In genomic region chr16:54697677-54698076, GRCh38 we compare ENCODE assay signal across 27 cellular contexts.
"Had no signal": no experiment of that assay in that cellular context is flagged by ENCODE, and none has a peak within 500 bp of the region (broad histone marks: within the 10 kb centered on the region; RNA-seq: fewer than 3 reads in every experiment).

No MANE protein-coding gene starts in this region.

- H3K9me3 ChIP-seq: thyroid gland, transverse colon, upper lobe of right lung, uterus, vagina had no signal

- H3K36me3 Mint-ChIP-seq: stimulated activated effector memory CD8-positive, alpha-beta T cell treated with anti-CD3 and anti-CD28 coated beads, Interleukin-12 subunit alpha, Interleukin-12 subunit beta, amount 100 ng/mL, for 72 hours; stimulated activated memory B cell treated with anti-CD40 and anti-IgM and Interleukin-4, amounts not matched to agents 10 μg/mL and 1 μg/mL and 100 μg/mL, for 72 hours; stimulated activated naive B cell treated with anti-CD40 and anti-IgM and Interleukin-4, amounts not matched to agents 10 μg/mL and 1 μg/mL and 100 μg/mL, for 72 hours; type B pancreatic cell had no signal

- H3K4me1 ChIP-seq: stomach, suprapubic skin, thyroid gland, tibial artery, tibial nerve, transverse colon, upper lobe of left lung, upper lobe of right lung, uterus, vagina had no signal

- H3K27me3 Mint-ChIP-seq: stimulated activated memory B cell treated with anti-CD40 and anti-IgM and Interleukin-4, amounts not matched to agents 10 μg/mL and 1 μg/mL and 100 μg/mL, for 72 hours; stimulated activated naive B cell treated with anti-CD40 and anti-IgM and Interleukin-4, amounts not matched to agents 10 μg/mL and 1 μg/mL and 100 μg/mL, for 72 hours; stimulated activated naive CD8-positive, alpha-beta T cell treated with anti-CD3 and anti-CD28 coated beads, Interleukin-15, amount 100 ng/mL, for 72 hours; stimulated activated naive CD8-positive, alpha-beta T cell treated with anti-CD3 and anti-CD28 coated beads, Interleukin-15, Interleukin-2, amounts not matched to agents 100 ng/mL and 50 ng/mL, for 24 hours had no signal

- H3K27ac ChIP-seq: stomach, suprapubic skin, thoracic aorta, thyroid gland, tibial artery, tibial nerve, transverse colon, upper lobe of left lung, upper lobe of right lung, uterus, vagina had no signal

- H3K4me3 Mint-ChIP-seq: stimulated activated effector memory CD8-positive, alpha-beta T cell treated with anti-CD3 and anti-CD28 coated beads, Interleukin-12 subunit alpha, Interleukin-12 subunit beta, amount 100 ng/mL, for 72 hours; stimulated activated memory B cell treated with anti-CD40 and anti-IgM and Interleukin-4, amounts not matched to agents 10 μg/mL and 1 μg/mL and 100 μg/mL, for 72 hours; stimulated activated naive B cell treated with anti-CD40 and anti-IgM and Interleukin-4, amounts not matched to agents 10 μg/mL and 1 μg/mL and 100 μg/mL, for 72 hours; stimulated activated naive CD8-positive, alpha-beta T cell treated with anti-CD3 and anti-CD28 coated beads, Interleukin-15, amount 100 ng/mL, for 72 hours; stimulated activated naive CD8-positive, alpha-beta T cell treated with anti-CD3 and anti-CD28 coated beads, Interleukin-15, Interleukin-2, amounts not matched to agents 100 ng/mL and 50 ng/mL, for 24 hours; type B pancreatic cell had no signal

- ATAC-seq: stimulated activated effector memory CD8-positive, alpha-beta T cell treated with anti-CD3 and anti-CD28 coated beads, Interleukin-12 subunit alpha, Interleukin-12 subunit beta, amount 100 ng/mL, for 72 hours; stimulated activated memory B cell treated with anti-CD40 and anti-IgM and Interleukin-4, amounts not matched to agents 10 μg/mL and 1 μg/mL and 100 μg/mL, for 72 hours; stimulated activated naive B cell treated with anti-CD40 and anti-IgM and Interleukin-4, amounts not matched to agents 10 μg/mL and 1 μg/mL and 100 μg/mL, for 72 hours; stimulated activated naive CD8-positive, alpha-beta T cell treated with anti-CD3 and anti-CD28 coated beads, Interleukin-15, amount 100 ng/mL, for 72 hours; stimulated activated naive CD8-positive, alpha-beta T cell treated with anti-CD3 and anti-CD28 coated beads, Interleukin-15, Interleukin-2, amounts not matched to agents 100 U/mL and 50 U/mL, for 24 hours; upper lobe of right lung had no signal

- H3K27ac Mint-ChIP-seq: stimulated activated effector memory CD8-positive, alpha-beta T cell treated with anti-CD3 and anti-CD28 coated beads, Interleukin-12 subunit alpha, Interleukin-12 subunit beta, amount 100 ng/mL, for 72 hours; stimulated activated memory B cell treated with anti-CD40 and anti-IgM and Interleukin-4, amounts not matched to agents 10 μg/mL and 1 μg/mL and 100 μg/mL, for 72 hours; stimulated activated naive B cell treated with anti-CD40 and anti-IgM and Interleukin-4, amounts not matched to agents 10 μg/mL and 1 μg/mL and 100 μg/mL, for 72 hours; stimulated activated naive CD8-positive, alpha-beta T cell treated with anti-CD3 and anti-CD28 coated beads, Interleukin-15, amount 100 ng/mL, for 72 hours; stimulated activated naive CD8-positive, alpha-beta T cell treated with anti-CD3 and anti-CD28 coated beads, Interleukin-15, Interleukin-2, amounts not matched to agents 100 ng/mL and 50 ng/mL, for 24 hours; type B pancreatic cell had no signal

- DNase-seq: stimulated activated CD4-positive, alpha-beta T cell treated with anti-CD3 and anti-CD28 coated beads, Interleukin-2, amount 100 ng/mL, for 48 hours; stimulated activated CD4-positive, alpha-beta T cell treated with anti-CD3 and anti-CD28 coated beads, Interleukin-4, amount 100 ng/mL, for 1 hour; stimulated activated CD4-positive, alpha-beta T cell treated with anti-CD3 and anti-CD28 coated beads, Interleukin-4, amount 100 ng/mL, for 24 hours; stimulated activated CD4-positive, alpha-beta T cell treated with anti-CD3 and anti-CD28 coated beads, Interleukin-4, amount 100 ng/mL, for 4 hours; stimulated activated CD8-positive, alpha-beta memory T cell treated with anti-CD3 and anti-CD28 coated beads, Interleukin-4, amount 100 ng/mL, for 48 hours; stimulated activated naive B cell treated with anti-CD40 and anti-IgM and Interleukin-4, amounts not matched to agents 10 μg/mL and 1 μg/mL and 100 μg/mL, for 72 hours; stimulated activated naive CD4-positive, alpha-beta T cell; stimulated activated naive CD4-positive, alpha-beta T cell treated with Interleukin-2 at 50 U/mL for 16 hours; stimulated activated naive CD8-positive, alpha-beta T cell treated with anti-CD3 and anti-CD28 coated beads, Interleukin-15, amount 100 ng/mL, for 72 hours; stimulated activated naive CD8-positive, alpha-beta T cell treated with anti-CD3 and anti-CD28 coated beads, Interleukin-15, Interleukin-2, amounts not matched to agents 100 U/mL and 50 U/mL, for 24 hours; stomach; substantia nigra; thyroid gland; tibial artery; transverse colon; trophoblast cell; upper lobe of left lung; upper lobe of right lung; uterus had no signal

- H3K27me3 ChIP-seq: suprapubic skin, thyroid gland, tibial nerve, transverse colon, upper lobe of left lung, upper lobe of right lung, uterus, vagina had no signal

- H3K4me1 Mint-ChIP-seq: stimulated activated effector memory CD8-positive, alpha-beta T cell treated with anti-CD3 and anti-CD28 coated beads, Interleukin-12 subunit alpha, Interleukin-12 subunit beta, amount 100 ng/mL, for 72 hours; stimulated activated memory B cell treated with anti-CD40 and anti-IgM and Interleukin-4, amounts not matched to agents 10 μg/mL and 1 μg/mL and 100 μg/mL, for 72 hours; stimulated activated naive B cell treated with anti-CD40 and anti-IgM and Interleukin-4, amounts not matched to agents 10 μg/mL and 1 μg/mL and 100 μg/mL, for 72 hours; stimulated activated naive CD8-positive, alpha-beta T cell treated with anti-CD3 and anti-CD28 coated beads, Interleukin-15, amount 100 ng/mL, for 72 hours had no signal

- H3K36me3 ChIP-seq: stomach, suprapubic skin, thoracic aorta, thyroid gland, tibial artery, tibial nerve, transverse colon, upper lobe of left lung, upper lobe of right lung, uterus, vagina had no signal

- H3K4me3 ChIP-seq: stomach, suprapubic skin, thoracic aorta, thyroid gland, tibial artery, tibial nerve, transverse colon, upper lobe of left lung, upper lobe of right lung, uterus, vagina had no signal

- H3K9me3 Mint-ChIP-seq: stimulated activated naive CD8-positive, alpha-beta T cell treated with anti-CD3 and anti-CD28 coated beads, Interleukin-15, amount 100 ng/mL, for 72 hours; stimulated activated naive CD8-positive, alpha-beta T cell treated with anti-CD3 and anti-CD28 coated beads, Interleukin-15, Interleukin-2, amounts not matched to agents 100 ng/mL and 50 ng/mL, for 24 hours; type B pancreatic cell had no signal
